In the genomic region with DNA sequence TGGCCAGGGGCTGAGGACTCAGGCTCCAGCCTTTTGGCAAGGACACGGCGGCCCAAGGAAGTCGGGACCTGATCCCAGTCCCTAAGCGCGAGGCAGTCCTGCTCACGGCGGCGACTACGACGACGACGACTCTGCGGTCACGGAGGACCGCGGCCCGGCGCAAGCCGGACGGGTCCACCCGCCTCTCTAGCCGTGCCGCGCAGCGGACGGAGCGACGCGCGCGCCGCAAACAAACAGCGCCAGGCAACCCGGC, we compare ENCODE assay signal across 8 cellular contexts. TPM values are rescaled to one million over a fixed set of nuclear protein-coding genes. Genes with fewer than 3 reads are reported as not detected.
DNase-seq lines count a peak whose midpoint lies in the region; ATAC-seq and TF ChIP-seq lines count a peak whose summit lies in the region.

No MANE protein-coding gene starts in this region.

- no peak for DNase-seq in activated naive CD4-positive, alpha-beta T cell treated with anti-CD3 and anti-CD28 coated beads for 36 hours
- DNase-seq in activated naive CD4-positive, alpha-beta T cell (lab: John Stamatoyannopoulos, UW) = no peak
- no peak for DNase-seq in brain microvascular endothelial cell
- no peak for DNase-seq in lower lobe of right lung
- peak; percentile 45 for DNase-seq in ureter (ENCODE audit: low spot score)
- no peak for DNase-seq in medulla oblongata (ENCODE audit: extremely low spot score)
- no peak for DNase-seq in ACHN
- no peak for DNase-seq in T-helper 9 cell

- H3K4me1 ChIP-seq in lower lobe of right lung = peaks cover 37% of the 10 kb centered on the region

- no peak overlapping the region for H3K27ac ChIP-seq in brain microvascular endothelial cell
- peak overlapping the region; percentile 73 for H3K27ac ChIP-seq in lower lobe of right lung

- peaks cover 7% of the 10 kb centered on the region for H3K27me3 Mint-ChIP-seq in activated naive CD4-positive, alpha-beta T cell treated with anti-CD3 and anti-CD28 coated beads for 36 hours (ENCODE audit: low read depth)

- no peak for TF ChIP-seq CTCF in brain microvascular endothelial cell (IDR thresholded peaks at IDR 0.05; ENCODE audit: low read depth, low read length, missing control alignments)
- no peak for TF ChIP-seq CTCF in lower lobe of right lung (IDR thresholded peaks at IDR 0.05)

- H3K27me3 ChIP-seq in brain microvascular endothelial cell (replicated peaks) = peaks cover 14% of the 10 kb centered on the region
- peaks cover 19% of the 10 kb centered on the region for H3K27me3 ChIP-seq in lower lobe of right lung (ENCODE audit: low read depth)

- H3K9me3 Mint-ChIP-seq in activated naive CD4-positive, alpha-beta T cell treated with anti-CD3 and anti-CD28 coated beads for 36 hours = no peaks in the 10 kb centered on the region

- H3K27ac Mint-ChIP-seq in activated naive CD4-positive, alpha-beta T cell treated with anti-CD3 and anti-CD28 coated beads for 36 hours = no peak overlapping the region

- intact Hi-C loops in activated naive CD4-positive, alpha-beta T cell treated with anti-CD3 and anti-CD28 coated beads for 36 hours (cut with micrococcal nuclease) = loop anchor here (10.0 kb wide), 1 partner anchor 403 kb away; no protein-coding TSS in a partner anchor
- intact Hi-C loops in lower lobe of right lung (cut with DNase I) = no loop called here

- peak overlapping the region; percentile 63 for H3K4me3 Mint-ChIP-seq in activated naive CD4-positive, alpha-beta T cell treated with anti-CD3 and anti-CD28 coated beads for 36 hours

- peak overlapping the region; percentile 27 for H3K4me3 ChIP-seq in brain microvascular endothelial cell (ENCODE audit: low read depth, low read length)
- H3K4me3 ChIP-seq in lower lobe of right lung = peak overlapping the region; percentile 62

- H3K36me3 ChIP-seq in brain microvascular endothelial cell (replicated peaks) (no peaks in the 10 kb centered on the region), lower lobe of right lung (no peaks in the 10 kb centered on the region)

- in situ Hi-C loops in brain microvascular endothelial cell (cut with HindIII; ENCODE audit: low pct_ligation_motif_present, low sequenced_read_pairs) = no loop called here
- in situ Hi-C loops in ACHN (cut with HindIII; ENCODE audit: low pct_ligation_motif_present, low pct_unique_long_range_greater_than_20kb, low sequenced_read_pairs) = loop anchor here (25.0 kb wide), 2 partner anchors 185 to 485 kb away; no protein-coding TSS in a partner anchor

- peaks cover 5% of the 10 kb centered on the region for H3K4me1 Mint-ChIP-seq in activated naive CD4-positive, alpha-beta T cell treated with anti-CD3 and anti-CD28 coated beads for 36 hours (ENCODE audit: low read depth)

- H3K9me3 ChIP-seq in lower lobe of right lung = no peaks in the 10 kb centered on the region

- peak; percentile 5 to 7 for ATAC-seq in lower lobe of right lung

- no peaks in the 10 kb centered on the region for H3K36me3 Mint-ChIP-seq in activated naive CD4-positive, alpha-beta T cell treated with anti-CD3 and anti-CD28 coated beads for 36 hours (ENCODE audit: low read depth)

- CTCF ChIA-PET in activated naive CD4-positive, alpha-beta T cell treated with anti-CD3 and anti-CD28 coated beads for 36 hours (lab: Charles Lee) = interaction anchor here (2.0 kb wide), 1 partner anchor 185 kb away, joined by 7 read pairs; no protein-coding TSS in a partner anchor

RNA-seq across cellular contexts. Expression of a gene that starts 0.4 kb away (rescaled TPM):
- not detected for total RNA-seq in activated naive CD4-positive, alpha-beta T cell treated with anti-CD3 and anti-CD28 coated beads for 36 hours
- total RNA-seq in lower lobe of right lung = 7.0 TPM
- total RNA-seq in ureter = 2.7 TPM

RNA-seq across cellular contexts. Expression of a gene that starts 59.4 kb away (rescaled TPM):
- not detected for total RNA-seq in activated naive CD4-positive, alpha-beta T cell treated with anti-CD3 and anti-CD28 coated beads for 36 hours
- total RNA-seq in lower lobe of right lung = 6.0 TPM
- total RNA-seq in ureter = 0.21 TPM
